ENCODE assay signal across 2 cellular contexts in the genomic region with DNA sequence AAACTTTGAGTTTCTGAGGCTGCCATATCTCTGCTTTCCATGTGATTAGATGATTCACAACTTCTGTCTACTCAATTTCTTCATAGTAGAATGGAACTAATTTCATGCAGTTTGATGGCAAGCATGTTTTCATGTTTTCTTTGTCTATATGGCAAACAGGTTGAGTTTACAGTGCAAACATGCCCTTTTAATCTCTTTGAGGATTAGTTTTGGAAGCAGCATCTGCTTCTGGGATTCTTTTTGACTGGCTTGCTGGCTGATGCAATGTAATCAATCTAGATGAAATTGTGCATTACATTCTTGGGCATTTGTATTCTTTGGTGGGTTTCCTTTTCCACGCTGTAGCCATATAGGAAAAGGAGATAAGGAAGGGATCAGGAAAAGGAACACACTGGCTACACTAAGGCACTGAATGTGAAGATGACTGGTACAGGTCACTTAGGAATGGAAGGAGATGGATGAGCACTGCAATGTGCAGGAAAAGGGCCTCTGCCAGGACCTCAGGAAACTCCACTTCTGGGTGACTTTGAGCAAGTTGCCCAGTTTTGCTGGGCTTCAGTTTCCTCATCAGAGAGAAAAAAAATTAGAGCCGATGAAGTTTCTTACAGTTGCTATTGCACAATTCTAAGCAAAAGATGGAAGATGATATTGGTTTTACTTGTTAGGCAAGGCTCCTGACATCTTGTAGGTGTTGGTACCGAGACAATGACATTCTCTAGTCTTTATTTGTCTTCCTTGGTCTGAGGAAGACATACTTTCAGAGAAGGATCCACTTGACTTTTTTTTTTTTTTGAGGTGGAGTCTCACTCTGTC.
TF ChIP-seq lines count a peak whose summit lies in the region.

No MANE protein-coding gene starts in this region.

TF ChIP-seq in K562, 482 proteins besides CTCF, POLR2A, EP300 and RAD21 (continued from another document):
- TF ChIP-seq, protein P1, sequence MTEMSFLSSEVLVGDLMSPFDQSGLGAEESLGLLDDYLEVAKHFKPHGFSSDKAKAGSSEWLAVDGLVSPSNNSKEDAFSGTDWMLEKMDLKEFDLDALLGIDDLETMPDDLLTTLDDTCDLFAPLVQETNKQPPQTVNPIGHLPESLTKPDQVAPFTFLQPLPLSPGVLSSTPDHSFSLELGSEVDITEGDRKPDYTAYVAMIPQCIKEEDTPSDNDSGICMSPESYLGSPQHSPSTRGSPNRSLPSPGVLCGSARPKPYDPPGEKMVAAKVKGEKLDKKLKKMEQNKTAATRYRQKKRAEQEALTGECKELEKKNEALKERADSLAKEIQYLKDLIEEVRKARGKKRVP (CRISPR knock-in tag; IDR thresholded peaks at IDR 0.05), result 0 out of 2 replicates have a peak, but pooled peaks have one; percentile 52
- TF ChIP-seq CEBPB (tag; IDR thresholded peaks at IDR 0.05) (peak; percentile 60), FOSL1 (tag; conservative IDR thresholded peaks at IDR 0.05) (0 out of 2 replicates have a peak, but pooled peaks have one; percentile 13), ZNF140 (CRISPR knock-in tag; IDR thresholded peaks at IDR 0.05) (no peak), TRIM24 (IDR thresholded peaks at IDR 0.05) (peak in 1 of 2 experiments; percentile 36; a peak in 1 of 4 replicates), ZSCAN32 (CRISPR knock-in tag; IDR thresholded peaks at IDR 0.05) (0 out of 2 replicates have a peak, but pooled peaks have one; percentile 63)

TF ChIP-seq in HepG2, 621 proteins besides CTCF, POLR2A, EP300 and RAD21 (continued from another document and continues in another):
- TF ChIP-seq, protein P2, sequence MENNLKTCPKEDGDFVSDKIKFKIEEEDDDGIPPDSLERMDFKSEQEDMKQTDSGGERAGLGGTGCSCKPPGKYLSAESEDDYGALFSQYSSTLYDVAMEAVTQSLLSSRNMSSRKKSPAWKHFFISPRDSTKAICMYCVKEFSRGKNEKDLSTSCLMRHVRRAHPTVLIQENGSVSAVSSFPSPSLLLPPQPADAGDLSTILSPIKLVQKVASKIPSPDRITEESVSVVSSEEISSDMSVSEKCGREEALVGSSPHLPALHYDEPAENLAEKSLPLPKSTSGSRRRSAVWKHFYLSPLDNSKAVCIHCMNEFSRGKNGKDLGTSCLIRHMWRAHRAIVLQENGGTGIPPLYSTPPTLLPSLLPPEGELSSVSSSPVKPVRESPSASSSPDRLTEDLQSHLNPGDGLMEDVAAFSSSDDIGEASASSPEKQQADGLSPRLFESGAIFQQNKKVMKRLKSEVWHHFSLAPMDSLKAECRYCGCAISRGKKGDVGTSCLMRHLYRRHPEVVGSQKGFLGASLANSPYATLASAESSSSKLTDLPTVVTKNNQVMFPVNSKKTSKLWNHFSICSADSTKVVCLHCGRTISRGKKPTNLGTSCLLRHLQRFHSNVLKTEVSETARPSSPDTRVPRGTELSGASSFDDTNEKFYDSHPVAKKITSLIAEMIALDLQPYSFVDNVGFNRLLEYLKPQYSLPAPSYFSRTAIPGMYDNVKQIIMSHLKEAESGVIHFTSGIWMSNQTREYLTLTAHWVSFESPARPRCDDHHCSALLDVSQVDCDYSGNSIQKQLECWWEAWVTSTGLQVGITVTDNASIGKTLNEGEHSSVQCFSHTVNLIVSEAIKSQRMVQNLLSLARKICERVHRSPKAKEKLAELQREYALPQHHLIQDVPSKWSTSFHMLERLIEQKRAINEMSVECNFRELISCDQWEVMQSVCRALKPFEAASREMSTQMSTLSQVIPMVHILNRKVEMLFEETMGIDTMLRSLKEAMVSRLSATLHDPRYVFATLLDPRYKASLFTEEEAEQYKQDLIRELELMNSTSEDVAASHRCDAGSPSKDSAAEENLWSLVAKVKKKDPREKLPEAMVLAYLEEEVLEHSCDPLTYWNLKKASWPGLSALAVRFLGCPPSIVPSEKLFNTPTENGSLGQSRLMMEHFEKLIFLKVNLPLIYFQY (CRISPR knock-in tag; IDR thresholded peaks at IDR 0.05; ENCODE audit: borderline replicate concordance), result peak; percentile 67; the same call in 1 of the 2 replicates
- peak; percentile 82 for TF ChIP-seq SMAD3 (CRISPR knock-in tag; IDR thresholded peaks at IDR 0.05)
- TF ChIP-seq ZNF292 (CRISPR knock-in tag; IDR thresholded peaks at IDR 0.05; ENCODE audit: borderline replicate concordance, low read depth), result peak; percentile 26; the same call in 1 of the 2 replicates
- 0 out of 2 replicates have a peak, but pooled peaks have one; percentile 26 for TF ChIP-seq PHF21A (CRISPR knock-in tag; IDR thresholded peaks at IDR 0.05)
- peak; percentile 66; the same call in 1 of the 3 replicates for TF ChIP-seq MXI1 (IDR thresholded peaks at IDR 0.05; ENCODE audit: borderline replicate concordance, low read depth, low read length)
- TF ChIP-seq BCL6 (CRISPR knock-in tag; IDR thresholded peaks at IDR 0.05), result peak; percentile 68
- no peak for TF ChIP-seq ZNF543 (CRISPR knock-in tag; IDR thresholded peaks at IDR 0.05)
- 0 out of 2 replicates have a peak, but pooled peaks have one; percentile 3 for TF ChIP-seq MAFF (IDR thresholded peaks at IDR 0.05; ENCODE audit: low read depth, low read length)
- peak; percentile 59; the same call in 1 of the 2 replicates for TF ChIP-seq SIX1 (CRISPR knock-in tag; IDR thresholded peaks at IDR 0.05; ENCODE audit: borderline replicate concordance)
- peak; percentile 88 for TF ChIP-seq HNF4A (CRISPR knock-in tag; IDR thresholded peaks at IDR 0.05)
- TF ChIP-seq FOXK1 (CRISPR knock-in tag; IDR thresholded peaks at IDR 0.05; ENCODE audit: borderline replicate concordance, low read depth), result peak; percentile 84; the same call in 1 of the 2 replicates
- TF ChIP-seq HNRNPH1 (optimal IDR thresholded peaks at IDR 0.05; ENCODE audit: low read depth, low read length), result no peak
- peak; percentile 49 for TF ChIP-seq ASH2L (IDR thresholded peaks at IDR 0.05; ENCODE audit: insufficient read length, low read depth, low read length)
- no peak; the same call in 1 of the 2 replicates for TF ChIP-seq ZNF652 (CRISPR knock-in tag; IDR thresholded peaks at IDR 0.05; ENCODE audit: borderline replicate concordance, low read depth)
- TF ChIP-seq FOXK2 (IDR thresholded peaks at IDR 0.05), result peak; percentile 87
- peak; percentile 86 for TF ChIP-seq MED1 (CRISPR knock-in tag; IDR thresholded peaks at IDR 0.05)
- peak; percentile 99; the same call in 1 of the 2 replicates for TF ChIP-seq ZNF10 (CRISPR knock-in tag; IDR thresholded peaks at IDR 0.05; ENCODE audit: borderline replicate concordance, low read depth)
- TF ChIP-seq FOXO1 (CRISPR knock-in tag; IDR thresholded peaks at IDR 0.05), result peak; percentile 76
- peak; percentile 77; the same call in 1 of the 2 replicates for TF ChIP-seq SOX5 (CRISPR knock-in tag; IDR thresholded peaks at IDR 0.05; ENCODE audit: borderline replicate concordance)
- TF ChIP-seq, protein P3, sequence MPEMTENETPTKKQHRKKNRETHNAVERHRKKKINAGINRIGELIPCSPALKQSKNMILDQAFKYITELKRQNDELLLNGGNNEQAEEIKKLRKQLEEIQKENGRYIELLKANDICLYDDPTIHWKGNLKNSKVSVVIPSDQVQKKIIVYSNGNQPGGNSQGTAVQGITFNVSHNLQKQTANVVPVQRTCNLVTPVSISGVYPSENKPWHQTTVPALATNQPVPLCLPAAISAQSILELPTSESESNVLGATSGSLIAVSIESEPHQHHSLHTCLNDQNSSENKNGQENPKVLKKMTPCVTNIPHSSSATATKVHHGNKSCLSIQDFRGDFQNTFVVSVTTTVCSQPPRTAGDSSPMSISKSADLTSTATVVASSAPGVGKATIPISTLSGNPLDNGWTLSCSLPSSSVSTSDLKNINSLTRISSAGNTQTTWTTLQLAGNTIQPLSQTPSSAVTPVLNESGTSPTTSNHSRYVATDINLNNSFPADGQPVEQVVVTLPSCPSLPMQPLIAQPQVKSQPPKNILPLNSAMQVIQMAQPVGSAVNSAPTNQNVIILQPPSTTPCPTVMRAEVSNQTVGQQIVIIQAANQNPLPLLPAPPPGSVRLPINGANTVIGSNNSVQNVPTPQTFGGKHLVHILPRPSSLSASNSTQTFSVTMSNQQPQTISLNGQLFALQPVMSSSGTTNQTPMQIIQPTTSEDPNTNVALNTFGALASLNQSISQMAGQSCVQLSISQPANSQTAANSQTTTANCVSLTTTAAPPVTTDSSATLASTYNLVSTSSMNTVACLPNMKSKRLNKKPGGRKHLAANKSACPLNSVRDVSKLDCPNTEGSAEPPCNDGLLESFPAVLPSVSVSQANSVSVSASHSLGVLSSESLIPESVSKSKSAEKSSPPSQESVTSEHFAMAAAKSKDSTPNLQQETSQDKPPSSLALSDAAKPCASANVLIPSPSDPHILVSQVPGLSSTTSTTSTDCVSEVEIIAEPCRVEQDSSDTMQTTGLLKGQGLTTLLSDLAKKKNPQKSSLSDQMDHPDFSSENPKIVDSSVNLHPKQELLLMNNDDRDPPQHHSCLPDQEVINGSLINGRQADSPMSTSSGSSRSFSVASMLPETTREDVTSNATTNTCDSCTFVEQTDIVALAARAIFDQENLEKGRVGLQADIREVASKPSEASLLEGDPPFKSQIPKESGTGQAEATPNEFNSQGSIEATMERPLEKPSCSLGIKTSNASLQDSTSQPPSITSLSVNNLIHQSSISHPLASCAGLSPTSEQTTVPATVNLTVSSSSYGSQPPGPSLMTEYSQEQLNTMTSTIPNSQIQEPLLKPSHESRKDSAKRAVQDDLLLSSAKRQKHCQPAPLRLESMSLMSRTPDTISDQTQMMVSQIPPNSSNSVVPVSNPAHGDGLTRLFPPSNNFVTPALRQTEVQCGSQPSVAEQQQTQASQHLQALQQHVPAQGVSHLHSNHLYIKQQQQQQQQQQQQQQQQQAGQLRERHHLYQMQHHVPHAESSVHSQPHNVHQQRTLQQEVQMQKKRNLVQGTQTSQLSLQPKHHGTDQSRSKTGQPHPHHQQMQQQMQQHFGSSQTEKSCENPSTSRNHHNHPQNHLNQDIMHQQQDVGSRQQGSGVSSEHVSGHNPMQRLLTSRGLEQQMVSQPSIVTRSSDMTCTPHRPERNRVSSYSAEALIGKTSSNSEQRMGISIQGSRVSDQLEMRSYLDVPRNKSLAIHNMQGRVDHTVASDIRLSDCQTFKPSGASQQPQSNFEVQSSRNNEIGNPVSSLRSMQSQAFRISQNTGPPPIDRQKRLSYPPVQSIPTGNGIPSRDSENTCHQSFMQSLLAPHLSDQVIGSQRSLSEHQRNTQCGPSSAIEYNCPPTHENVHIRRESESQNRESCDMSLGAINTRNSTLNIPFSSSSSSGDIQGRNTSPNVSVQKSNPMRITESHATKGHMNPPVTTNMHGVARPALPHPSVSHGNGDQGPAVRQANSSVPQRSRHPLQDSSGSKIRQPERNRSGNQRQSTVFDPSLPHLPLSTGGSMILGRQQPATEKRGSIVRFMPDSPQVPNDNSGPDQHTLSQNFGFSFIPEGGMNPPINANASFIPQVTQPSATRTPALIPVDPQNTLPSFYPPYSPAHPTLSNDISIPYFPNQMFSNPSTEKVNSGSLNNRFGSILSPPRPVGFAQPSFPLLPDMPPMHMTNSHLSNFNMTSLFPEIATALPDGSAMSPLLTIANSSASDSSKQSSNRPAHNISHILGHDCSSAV (CRISPR knock-in tag; IDR thresholded peaks at IDR 0.05; ENCODE audit: borderline replicate concordance), result no peak
- TF ChIP-seq SOX6 (IDR thresholded peaks at IDR 0.05), result no peak
- peak; percentile 84 for TF ChIP-seq SOX6 (CRISPR knock-in tag; IDR thresholded peaks at IDR 0.05)
- TF ChIP-seq, protein P4, sequence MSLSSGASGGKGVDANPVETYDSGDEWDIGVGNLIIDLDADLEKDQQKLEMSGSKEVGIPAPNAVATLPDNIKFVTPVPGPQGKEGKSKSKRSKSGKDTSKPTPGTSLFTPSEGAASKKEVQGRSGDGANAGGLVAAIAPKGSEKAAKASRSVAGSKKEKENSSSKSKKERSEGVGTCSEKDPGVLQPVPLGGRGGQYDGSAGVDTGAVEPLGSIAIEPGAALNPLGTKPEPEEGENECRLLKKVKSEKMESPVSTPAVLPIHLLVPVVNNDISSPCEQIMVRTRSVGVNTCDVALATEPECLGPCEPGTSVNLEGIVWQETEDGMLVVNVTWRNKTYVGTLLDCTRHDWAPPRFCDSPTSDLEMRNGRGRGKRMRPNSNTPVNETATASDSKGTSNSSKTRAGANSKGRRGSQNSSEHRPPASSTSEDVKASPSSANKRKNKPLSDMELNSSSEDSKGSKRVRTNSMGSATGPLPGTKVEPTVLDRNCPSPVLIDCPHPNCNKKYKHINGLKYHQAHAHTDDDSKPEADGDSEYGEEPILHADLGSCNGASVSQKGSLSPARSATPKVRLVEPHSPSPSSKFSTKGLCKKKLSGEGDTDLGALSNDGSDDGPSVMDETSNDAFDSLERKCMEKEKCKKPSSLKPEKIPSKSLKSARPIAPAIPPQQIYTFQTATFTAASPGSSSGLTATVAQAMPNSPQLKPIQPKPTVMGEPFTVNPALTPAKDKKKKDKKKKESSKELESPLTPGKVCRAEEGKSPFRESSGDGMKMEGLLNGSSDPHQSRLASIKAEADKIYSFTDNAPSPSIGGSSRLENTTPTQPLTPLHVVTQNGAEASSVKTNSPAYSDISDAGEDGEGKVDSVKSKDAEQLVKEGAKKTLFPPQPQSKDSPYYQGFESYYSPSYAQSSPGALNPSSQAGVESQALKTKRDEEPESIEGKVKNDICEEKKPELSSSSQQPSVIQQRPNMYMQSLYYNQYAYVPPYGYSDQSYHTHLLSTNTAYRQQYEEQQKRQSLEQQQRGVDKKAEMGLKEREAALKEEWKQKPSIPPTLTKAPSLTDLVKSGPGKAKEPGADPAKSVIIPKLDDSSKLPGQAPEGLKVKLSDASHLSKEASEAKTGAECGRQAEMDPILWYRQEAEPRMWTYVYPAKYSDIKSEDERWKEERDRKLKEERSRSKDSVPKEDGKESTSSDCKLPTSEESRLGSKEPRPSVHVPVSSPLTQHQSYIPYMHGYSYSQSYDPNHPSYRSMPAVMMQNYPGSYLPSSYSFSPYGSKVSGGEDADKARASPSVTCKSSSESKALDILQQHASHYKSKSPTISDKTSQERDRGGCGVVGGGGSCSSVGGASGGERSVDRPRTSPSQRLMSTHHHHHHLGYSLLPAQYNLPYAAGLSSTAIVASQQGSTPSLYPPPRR (CRISPR knock-in tag; IDR thresholded peaks at IDR 0.05; ENCODE audit: borderline replicate concordance), result 0 out of 2 replicates have a peak, but pooled peaks have one; percentile 55
- TF ChIP-seq, protein P5, sequence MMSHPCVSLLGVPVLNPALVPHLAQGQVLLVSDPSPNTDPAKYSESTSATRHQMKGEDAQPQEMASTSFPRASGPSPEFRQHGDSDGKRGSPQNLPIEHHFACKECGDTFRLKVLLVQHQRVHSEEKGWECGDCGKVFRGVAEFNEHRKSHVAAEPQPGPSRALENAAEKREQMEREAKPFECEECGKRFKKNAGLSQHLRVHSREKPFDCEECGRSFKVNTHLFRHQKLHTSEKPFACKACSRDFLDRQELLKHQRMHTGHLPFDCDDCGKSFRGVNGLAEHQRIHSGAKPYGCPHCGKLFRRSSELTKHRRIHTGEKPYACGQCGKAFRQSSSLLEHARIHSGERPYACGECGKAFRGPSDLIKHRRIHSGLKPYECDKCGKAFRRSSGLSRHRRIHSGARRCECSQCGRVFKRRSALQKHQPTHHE (CRISPR knock-in tag; IDR thresholded peaks at IDR 0.05; ENCODE audit: borderline replicate concordance), result no peak
- TF ChIP-seq, protein P6, sequence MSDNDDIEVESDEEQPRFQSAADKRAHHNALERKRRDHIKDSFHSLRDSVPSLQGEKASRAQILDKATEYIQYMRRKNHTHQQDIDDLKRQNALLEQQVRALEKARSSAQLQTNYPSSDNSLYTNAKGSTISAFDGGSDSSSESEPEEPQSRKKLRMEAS (IDR thresholded peaks at IDR 0.05), result peak; percentile 26; the same call in 1 of the 2 replicates
- TF ChIP-seq PHF8 (CRISPR knock-in tag; IDR thresholded peaks at IDR 0.05), result no peak
- TF ChIP-seq ZNF501 (CRISPR knock-in tag; IDR thresholded peaks at IDR 0.05), result no peak
